ENCODE assay signal across 11 cellular contexts in genomic region chr11:11876458-11876857, GRCh38. TPM values are rescaled to one million over a fixed set of nuclear protein-coding genes. Genes with fewer than 3 reads are reported as not detected.
A peak's percentile ranks its signal among the peaks of the same experiment; 100 is the strongest.
DNase-seq lines count a peak whose midpoint lies in the region; ATAC-seq and TF ChIP-seq lines count a peak whose summit lies in the region.
"Had no signal": no experiment of that assay in that cellular context is flagged by ENCODE, and none has a peak within 500 bp of the region (broad histone marks: within the 10 kb centered on the region; RNA-seq: fewer than 3 reads in every experiment).

No MANE protein-coding gene starts in this region.

- no peaks in the 10 kb centered on the region for H3K36me3 ChIP-seq in cardiac muscle cell

- intact Hi-C loops in left cardiac atrium (cut with DNase I), result no loop called here

- no peak for ATAC-seq in left cardiac atrium
- no peak for ATAC-seq in GM19328 (IDR thresholded peaks at IDR 0.05; ENCODE audit: unreplicated experiment)
- no peak for ATAC-seq in HG03342 (IDR thresholded peaks at IDR 0.05; ENCODE audit: unreplicated experiment)

- no peaks in the 10 kb centered on the region for H3K9me3 ChIP-seq in cardiac muscle cell (ENCODE audit: low read depth)
- H3K9me3 ChIP-seq: tibial nerve had no signal

- peaks cover 16% of the 10 kb centered on the region for H3K4me1 ChIP-seq in cardiac muscle cell (ENCODE audit: low read depth)

- DNase-seq in cardiac muscle cell (ENCODE audit: low read depth in 1 of 2, low spot score in 1 of 2) (no peak), left cardiac atrium (no peak), NCI-H2196 treated with DMSO at 0.1 percent for 48 hours (lab: John Stamatoyannopoulos, UW; ENCODE audit: unreplicated experiment) (peak; percentile 11), epithelial cell of proximal tubule (ENCODE audit: low read depth) (no peak), SKM-1 (lab: John Stamatoyannopoulos, UW; ENCODE audit: unreplicated experiment) (no peak)
- no peak for DNase-seq in stimulated activated naive CD4-positive, alpha-beta T cell treated with Interleukin-2 at 50 U/mL for 16 hours (lab: John Stamatoyannopoulos, UW)
- DNase-seq: NCI-H1436 had no signal

- H3K27ac ChIP-seq in cardiac muscle cell, result no peak overlapping the region
- H3K27ac ChIP-seq: epithelial cell of prostate, tibial nerve had no signal

- peak; percentile 28 for TF ChIP-seq CTCF in cardiac muscle cell (IDR thresholded peaks at IDR 0.05; ENCODE audit: low read depth, low read length)
- TF ChIP-seq CTCF in epithelial cell of proximal tubule (conservative IDR thresholded peaks at IDR 0.05; ENCODE audit: low read depth, low read length), result peak; percentile 61

- H3K4me3 ChIP-seq in cardiac muscle cell, result no peak overlapping the region
- no peak overlapping the region for H3K4me3 ChIP-seq in epithelial cell of proximal tubule (ENCODE audit: low read depth, low read length)
- H3K4me3 ChIP-seq: tibial nerve had no signal

- H3K27me3 ChIP-seq in cardiac muscle cell, result no peaks in the 10 kb centered on the region
- H3K27me3 ChIP-seq: tibial nerve had no signal

RNA-seq across cellular contexts. Expression of gene USP47, which starts 34.7 kb away (rescaled TPM):
- total RNA-seq in cardiac muscle cell (50.4 and 59.6 TPM in 2 replicates), left cardiac atrium (10 to 100 TPM; 48.3 to 56.4 TPM), epithelial cell of proximal tubule (21.3 and 32.6 TPM in 2 replicates)
- 46.6 and 72.3 TPM in 2 replicates for polyA plus RNA-seq in cardiac muscle cell
